In genomic region chr2:205769879-205770278, GRCh38 we compare ENCODE assay signal across 18 cellular contexts.
DNase-seq lines count a peak whose midpoint lies in the region; ATAC-seq, FAIRE-seq and TF ChIP-seq lines count a peak whose summit lies in the region.
"Had no signal": no experiment of that assay in that cellular context is flagged by ENCODE, and none has a peak within 500 bp of the region (broad histone marks: within the 10 kb centered on the region; RNA-seq: fewer than 3 reads in every experiment).

No MANE protein-coding gene starts in this region.

- no peak for FAIRE-seq in bronchial epithelial cell (lab: Jason Lieb, UNC)
- FAIRE-seq: GM12878 had no signal

- ATAC-seq in Right ventricle myocardium inferior = no peak
- ATAC-seq: GM12878 had no signal

- H3K27ac Mint-ChIP-seq in nephron = peak overlapping the region; percentile 24 to 75 (median 56)
- no peak overlapping the region for H3K27ac Mint-ChIP-seq in activated T-cell treated with anti-CD3 and anti-CD28 coated beads, Interleukin-2, amount 50 U/mL, for 24 hours
- H3K27ac Mint-ChIP-seq in T-helper 2 cell treated with Interferon-gamma antibody and Interleukin-4, amounts not matched to agents 5 μg/mL and 100 μg/mL, for 36 hours = no peak overlapping the region

- H3K27me3 Mint-ChIP-seq in nephron (ENCODE audit: low read depth) = no peaks in the 10 kb centered on the region
- H3K27me3 Mint-ChIP-seq in activated T-cell treated with anti-CD3 and anti-CD28 coated beads, Interleukin-2, amount 50 U/mL, for 24 hours = peaks cover 54% of the 10 kb centered on the region
- H3K27me3 Mint-ChIP-seq in T-helper 2 cell treated with Interferon-gamma antibody and Interleukin-4, amounts not matched to agents 5 μg/mL and 100 μg/mL, for 36 hours (ENCODE audit: low read depth) = peaks cover 17% of the 10 kb centered on the region

- peaks cover 75% of the 10 kb centered on the region for H3K4me1 Mint-ChIP-seq in nephron
- peaks cover 9% of the 10 kb centered on the region for H3K4me1 Mint-ChIP-seq in activated T-cell treated with anti-CD3 and anti-CD28 coated beads, Interleukin-2, amount 50 U/mL, for 24 hours (ENCODE audit: low read depth)
- H3K4me1 Mint-ChIP-seq in T-helper 2 cell treated with Interferon-gamma antibody and Interleukin-4, amounts not matched to agents 5 μg/mL and 100 μg/mL, for 36 hours (ENCODE audit: low read depth) = peaks cover 3% of the 10 kb centered on the region

- peaks cover 17% of the 10 kb centered on the region for H3K36me3 Mint-ChIP-seq in nephron (ENCODE audit: low read depth)
- no peaks in the 10 kb centered on the region for H3K36me3 Mint-ChIP-seq in activated T-cell treated with anti-CD3 and anti-CD28 coated beads, Interleukin-2, amount 50 U/mL, for 24 hours (ENCODE audit: low read depth)
- peaks cover 2% of the 10 kb centered on the region for H3K36me3 Mint-ChIP-seq in T-helper 2 cell treated with Interferon-gamma antibody and Interleukin-4, amounts not matched to agents 5 μg/mL and 100 μg/mL, for 36 hours (ENCODE audit: low read depth)

- H3K36me3 ChIP-seq in bronchial epithelial cell (ENCODE audit: control insufficient read depth, insufficient read depth, low read length) = peaks cover 1% of the 10 kb centered on the region
- H3K36me3 ChIP-seq: colonic mucosa, neutrophil, thyroid gland had no signal

- H3K9me3 Mint-ChIP-seq in nephron = no peaks in the 10 kb centered on the region
- no peaks in the 10 kb centered on the region for H3K9me3 Mint-ChIP-seq in activated T-cell treated with anti-CD3 and anti-CD28 coated beads, Interleukin-2, amount 50 U/mL, for 24 hours
- H3K9me3 Mint-ChIP-seq in T-helper 2 cell treated with Interferon-gamma antibody and Interleukin-4, amounts not matched to agents 5 μg/mL and 100 μg/mL, for 36 hours = no peaks in the 10 kb centered on the region

- H3K4me3 Mint-ChIP-seq in nephron = no peak overlapping the region
- no peak overlapping the region for H3K4me3 Mint-ChIP-seq in activated T-cell treated with anti-CD3 and anti-CD28 coated beads, Interleukin-2, amount 50 U/mL, for 24 hours
- no peak overlapping the region for H3K4me3 Mint-ChIP-seq in T-helper 2 cell treated with Interferon-gamma antibody and Interleukin-4, amounts not matched to agents 5 μg/mL and 100 μg/mL, for 36 hours

- TF ChIP-seq CTCF in bronchial epithelial cell (IDR thresholded peaks at IDR 0.05; ENCODE audit: insufficient read depth, low read length, severe bottlenecking) (no peak), nephron (IDR thresholded peaks at IDR 0.05; ENCODE audit: unreplicated experiment in 3 of 3) (no peak)

- no peaks in the 10 kb centered on the region for H3K27me3 ChIP-seq in bronchial epithelial cell (ENCODE audit: control insufficient read depth, insufficient read depth, low read length)
- H3K27me3 ChIP-seq: adrenal gland, colonic mucosa, thyroid gland had no signal

- intact Hi-C loops in Right ventricle myocardium inferior (cut with DNase I) = loop anchor here (5.0 to 10.0 kb wide), 2 partner anchors 177 to 1635 kb away; no protein-coding TSS in a partner anchor

- no peak overlapping the region for H3K4me3 ChIP-seq in bronchial epithelial cell (ENCODE audit: low read depth, low read length)
- H3K4me3 ChIP-seq: adrenal gland, colonic mucosa, GM12878, lung, thyroid gland had no signal

- peak; percentile 48 for DNase-seq in COLO668 (lab: John Stamatoyannopoulos, UW; ENCODE audit: unreplicated experiment)
- DNase-seq in NCI-H146 (lab: John Stamatoyannopoulos, UW) = peak; percentile 65
- peak; percentile 28 for DNase-seq in bronchial epithelial cell (ENCODE audit: low read depth)
- no peak for DNase-seq in activated T-cell treated with anti-CD3 and anti-CD28 coated beads, Interleukin-2, amount 50 U/mL, for 24 hours
- no peak for DNase-seq in T-helper 2 cell treated with Interferon-gamma antibody and Interleukin-4, amounts not matched to agents 5 μg/mL and 100 μg/mL, for 36 hours (ENCODE audit: low spot score)
- no peak for DNase-seq in Right ventricle myocardium inferior (ENCODE audit: missing footprints)
- DNase-seq in HCEC 1CT = no peak
- DNase-seq: activated CD4-positive, alpha-beta T cell treated with anti-CD3 and anti-CD28 coated beads for 1 hour; adrenal gland; colonic mucosa; DND-41; NCI-H2029; SW 1271; thyroid gland had no signal

Comparison
In these comparisons a context has a peak if more than half of its experiments do, and no peak if none do; other contexts are left out.
1. DNase-seq: peak in COLO668 (single experiment), NCI-H146 (single experiment) and bronchial epithelial cell (single experiment); none in activated T-cell treated with anti-CD3 and anti-CD28 coated beads, Interleukin-2, amount 50 U/mL, for 24 hours (single experiment), T-helper 2 cell treated with Interferon-gamma antibody and Interleukin-4, amounts not matched to agents 5 μg/mL and 100 μg/mL, for 36 hours (single experiment), Right ventricle myocardium inferior (single experiment) and HCEC 1CT (single experiment).
2. H3K27ac Mint-ChIP-seq: peak in nephron (3 of 3); none in activated T-cell treated with anti-CD3 and anti-CD28 coated beads, Interleukin-2, amount 50 U/mL, for 24 hours (single experiment) and T-helper 2 cell treated with Interferon-gamma antibody and Interleukin-4, amounts not matched to agents 5 μg/mL and 100 μg/mL, for 36 hours (single experiment).